In the genomic region with DNA sequence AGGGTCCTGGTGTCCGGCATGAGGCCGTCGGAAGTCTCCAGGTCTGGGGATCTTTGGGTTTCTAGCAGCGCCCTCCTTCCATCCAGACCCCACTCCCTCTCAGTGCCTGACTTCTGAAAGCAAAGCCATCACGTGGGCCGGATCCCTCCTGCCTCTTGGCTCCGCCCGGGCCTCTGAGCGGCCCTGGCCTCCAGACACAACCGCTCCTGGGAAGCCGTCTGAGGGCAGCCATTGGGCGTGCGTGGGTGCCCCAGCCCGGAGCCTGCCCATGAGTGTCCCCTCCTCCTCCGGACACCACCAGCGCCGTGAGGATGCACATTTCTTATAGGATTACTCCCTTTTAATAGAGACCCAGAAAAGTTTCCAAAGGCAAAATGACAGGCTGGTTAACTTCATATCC, we compare ENCODE assay signal across 18 cellular contexts.
DNase-seq lines count a peak whose midpoint lies in the region; ATAC-seq and TF ChIP-seq lines count a peak whose summit lies in the region.
"Had no signal": no experiment of that assay in that cellular context is flagged by ENCODE, and none has a peak within 500 bp of the region (broad histone marks: within the 10 kb centered on the region; RNA-seq: fewer than 3 reads in every experiment).

No MANE protein-coding gene starts in this region.

- no peaks in the 10 kb centered on the region for H3K27me3 ChIP-seq in CD4-positive, alpha-beta memory T cell (ENCODE audit: insufficient read depth, low read length)
- H3K27me3 ChIP-seq in ascending aorta, result no peaks in the 10 kb centered on the region

- H3K36me3 ChIP-seq in CD4-positive, alpha-beta memory T cell (ENCODE audit: insufficient read depth, low read length), result no peaks in the 10 kb centered on the region
- H3K36me3 ChIP-seq in ascending aorta, result no peaks in the 10 kb centered on the region
- H3K36me3 ChIP-seq in mesodermal cell (ENCODE audit: control insufficient read depth, insufficient read depth, low read length), result no peaks in the 10 kb centered on the region
- H3K36me3 ChIP-seq: BLaER1, HAP-1 had no signal

- CTCF ChIA-PET in CD4-positive, alpha-beta memory T cell (lab: Charles Lee; ENCODE audit: partially characterized antibody), result no interaction called here

- DNase-seq in NCI-H2227 (lab: John Stamatoyannopoulos, UW; ENCODE audit: unreplicated experiment) (peak; percentile 33), NCI-H2227 treated with DMSO at 0.1 percent for 48 hours (lab: John Stamatoyannopoulos, UW) (no peak), ascending aorta (ENCODE audit: low spot score in 2 of 2) (no peak)
- DNase-seq in CD4-positive, alpha-beta memory T cell, result no peak
- DNase-seq: DMS153, DMS79, GDM1, GOT3, KG1 had no signal

- WGBS in mesodermal cell (ENCODE audit: insufficient coverage in 2 of 2), 2 experiments, result 93 to 97% methylated on average over 11 to 13 of the region's 17 CpGs

- POLR2A ChIA-PET in CD4-positive, alpha-beta memory T cell (lab: Charles Lee; ENCODE audit: partially characterized antibody), result no interaction called here

- H3K4me3 Mint-ChIP-seq in CD4-positive, alpha-beta memory T cell, result no peak overlapping the region
- H3K4me3 Mint-ChIP-seq: IgD-negative memory B cell had no signal

- no peak for ATAC-seq in HG02571 (IDR thresholded peaks at IDR 0.05; ENCODE audit: unreplicated experiment)
- ATAC-seq in GM21619 (IDR thresholded peaks at IDR 0.05; ENCODE audit: unreplicated experiment), result no peak
- ATAC-seq in GM19467 (IDR thresholded peaks at IDR 0.05; ENCODE audit: unreplicated experiment), result no peak
- ATAC-seq: HepG2 had no signal

- peaks cover 0 to 5% of the 10 kb centered on the region in 2 donors for H3K9me3 ChIP-seq in CD4-positive, alpha-beta memory T cell (ENCODE audit: control insufficient read depth in 1 of 2, low read length in 2 of 2)
- H3K9me3 ChIP-seq in ascending aorta (no peaks in the 10 kb centered on the region), mesodermal cell (ENCODE audit: control insufficient read depth, low read length) (peaks cover 10% of the 10 kb centered on the region)
- H3K9me3 ChIP-seq: HAP-1 had no signal

- H3K27me3 Mint-ChIP-seq in CD4-positive, alpha-beta memory T cell, result peaks cover 0 to 4% of the 10 kb centered on the region in 2 donors

- no peak for TF ChIP-seq CTCF in ascending aorta (IDR thresholded peaks at IDR 0.05)

- no peaks in the 10 kb centered on the region for H3K4me1 ChIP-seq in CD4-positive, alpha-beta memory T cell (ENCODE audit: insufficient read depth, low read length)
- H3K4me1 ChIP-seq in ascending aorta (peaks cover 18 to 62% of the 10 kb centered on the region in 2 donors), mesodermal cell (ENCODE audit: control insufficient read depth, insufficient read depth, low read length, poor library complexity, severe bottlenecking) (peaks cover 43% of the 10 kb centered on the region)

- H3K36me3 Mint-ChIP-seq in CD4-positive, alpha-beta memory T cell, result no peaks in the 10 kb centered on the region

- peak overlapping the region; percentile 37 for H3K27ac ChIP-seq in CD4-positive, alpha-beta memory T cell (ENCODE audit: low read depth, low read length)
- H3K27ac ChIP-seq in ascending aorta (peak overlapping the region; percentile 98 to 99), mesodermal cell (ENCODE audit: low read depth, low read length, severe bottlenecking) (peak overlapping the region; percentile 84)
- H3K27ac ChIP-seq: 22Rv1, BLaER1 had no signal

- intact Hi-C loops in CD4-positive, alpha-beta memory T cell (cut with micrococcal nuclease), result no loop called here
- intact Hi-C loops in ascending aorta (cut with DNase I), result loop anchor here (10.0 kb wide), 1 partner anchor 227 kb away; no protein-coding TSS in a partner anchor

- peaks cover 7 to 19% (median 8%) of the 10 kb centered on the region in 4 donors for H3K4me1 Mint-ChIP-seq in CD4-positive, alpha-beta memory T cell

- peaks cover 0 to 16% (median 8%) of the 10 kb centered on the region in 8 donors for H3K9me3 Mint-ChIP-seq in CD4-positive, alpha-beta memory T cell

- no peak overlapping the region for H3K4me3 ChIP-seq in CD4-positive, alpha-beta memory T cell (ENCODE audit: low read length in 2 of 2)
- H3K4me3 ChIP-seq in ascending aorta (no peak overlapping the region), mesodermal cell (ENCODE audit: extremely low read depth, insufficient read depth, low read length, poor library complexity, severe bottlenecking) (no peak overlapping the region)
- H3K4me3 ChIP-seq: BLaER1, HAP-1 had no signal

- H3K27ac Mint-ChIP-seq in CD4-positive, alpha-beta memory T cell, result peak overlapping the region in 1 of 7 donors; percentile 94

Comparison
In these comparisons a context has a peak if more than half of its experiments do, and no peak if none do; other contexts are left out.
1. H3K27ac ChIP-seq: peak in every context shown above with its lines; median percentile 98 in ascending aorta; 84 in mesodermal cell; 37 in CD4-positive, alpha-beta memory T cell.